In genomic region chr6:43274916-43275597, GRCh38 we compare ENCODE assay signal across 1 cellular context.
TF ChIP-seq lines count a peak whose summit lies in the region.

No MANE protein-coding gene starts in this region.

TF ChIP-seq in HepG2, 621 proteins besides CTCF, POLR2A, EP300 and RAD21 (continued from another document):
- TF ChIP-seq, protein P1, sequence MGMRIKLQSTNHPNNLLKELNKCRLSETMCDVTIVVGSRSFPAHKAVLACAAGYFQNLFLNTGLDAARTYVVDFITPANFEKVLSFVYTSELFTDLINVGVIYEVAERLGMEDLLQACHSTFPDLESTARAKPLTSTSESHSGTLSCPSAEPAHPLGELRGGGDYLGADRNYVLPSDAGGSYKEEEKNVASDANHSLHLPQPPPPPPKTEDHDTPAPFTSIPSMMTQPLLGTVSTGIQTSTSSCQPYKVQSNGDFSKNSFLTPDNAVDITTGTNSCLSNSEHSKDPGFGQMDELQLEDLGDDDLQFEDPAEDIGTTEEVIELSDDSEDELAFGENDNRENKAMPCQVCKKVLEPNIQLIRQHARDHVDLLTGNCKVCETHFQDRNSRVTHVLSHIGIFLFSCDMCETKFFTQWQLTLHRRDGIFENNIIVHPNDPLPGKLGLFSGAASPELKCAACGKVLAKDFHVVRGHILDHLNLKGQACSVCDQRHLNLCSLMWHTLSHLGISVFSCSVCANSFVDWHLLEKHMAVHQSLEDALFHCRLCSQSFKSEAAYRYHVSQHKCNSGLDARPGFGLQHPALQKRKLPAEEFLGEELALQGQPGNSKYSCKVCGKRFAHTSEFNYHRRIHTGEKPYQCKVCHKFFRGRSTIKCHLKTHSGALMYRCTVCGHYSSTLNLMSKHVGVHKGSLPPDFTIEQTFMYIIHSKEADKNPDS (CRISPR knock-in tag; IDR thresholded peaks at IDR 0.05): peak; percentile 92; the same call in 1 of the 2 replicates
- TF ChIP-seq PHF5A (CRISPR knock-in tag; IDR thresholded peaks at IDR 0.05; ENCODE audit: low read depth, unreplicated experiment): peak; percentile 36
- TF ChIP-seq, protein P2, sequence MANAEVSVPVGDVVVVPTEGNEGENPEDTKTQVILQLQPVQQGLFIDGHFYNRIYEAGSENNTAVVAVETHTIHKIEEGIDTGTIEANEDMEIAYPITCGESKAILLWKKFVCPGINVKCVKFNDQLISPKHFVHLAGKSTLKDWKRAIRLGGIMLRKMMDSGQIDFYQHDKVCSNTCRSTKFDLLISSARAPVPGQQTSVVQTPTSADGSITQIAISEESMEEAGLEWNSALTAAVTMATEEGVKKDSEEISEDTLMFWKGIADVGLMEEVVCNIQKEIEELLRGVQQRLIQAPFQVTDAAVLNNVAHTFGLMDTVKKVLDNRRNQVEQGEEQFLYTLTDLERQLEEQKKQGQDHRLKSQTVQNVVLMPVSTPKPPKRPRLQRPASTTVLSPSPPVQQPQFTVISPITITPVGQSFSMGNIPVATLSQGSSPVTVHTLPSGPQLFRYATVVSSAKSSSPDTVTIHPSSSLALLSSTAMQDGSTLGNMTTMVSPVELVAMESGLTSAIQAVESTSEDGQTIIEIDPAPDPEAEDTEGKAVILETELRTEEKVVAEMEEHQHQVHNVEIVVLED (CRISPR knock-in tag; IDR thresholded peaks at IDR 0.05; ENCODE audit: borderline replicate concordance): no peak
- TF ChIP-seq, protein P3, sequence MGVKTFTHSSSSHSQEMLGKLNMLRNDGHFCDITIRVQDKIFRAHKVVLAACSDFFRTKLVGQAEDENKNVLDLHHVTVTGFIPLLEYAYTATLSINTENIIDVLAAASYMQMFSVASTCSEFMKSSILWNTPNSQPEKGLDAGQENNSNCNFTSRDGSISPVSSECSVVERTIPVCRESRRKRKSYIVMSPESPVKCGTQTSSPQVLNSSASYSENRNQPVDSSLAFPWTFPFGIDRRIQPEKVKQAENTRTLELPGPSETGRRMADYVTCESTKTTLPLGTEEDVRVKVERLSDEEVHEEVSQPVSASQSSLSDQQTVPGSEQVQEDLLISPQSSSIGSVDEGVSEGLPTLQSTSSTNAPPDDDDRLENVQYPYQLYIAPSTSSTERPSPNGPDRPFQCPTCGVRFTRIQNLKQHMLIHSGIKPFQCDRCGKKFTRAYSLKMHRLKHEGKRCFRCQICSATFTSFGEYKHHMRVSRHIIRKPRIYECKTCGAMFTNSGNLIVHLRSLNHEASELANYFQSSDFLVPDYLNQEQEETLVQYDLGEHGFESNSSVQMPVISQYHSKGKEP (CRISPR knock-in tag; IDR thresholded peaks at IDR 0.05): no peak
- peak; percentile 20; the same call in 1 of the 2 replicates for TF ChIP-seq REPIN1 (CRISPR knock-in tag; IDR thresholded peaks at IDR 0.05; ENCODE audit: borderline replicate concordance, low read depth)
- peak; percentile 98 for TF ChIP-seq PATZ1 (CRISPR knock-in tag; IDR thresholded peaks at IDR 0.05)
- no peak; the same call in 1 of the 2 replicates for TF ChIP-seq ZNF232 (CRISPR knock-in tag; IDR thresholded peaks at IDR 0.05; ENCODE audit: borderline replicate concordance)
- TF ChIP-seq ZNF569 (CRISPR knock-in tag; IDR thresholded peaks at IDR 0.05; ENCODE audit: borderline replicate concordance): 0 out of 2 replicates have a peak, but pooled peaks have one; percentile 45
- no peak for TF ChIP-seq RARG (CRISPR knock-in tag; IDR thresholded peaks at IDR 0.05; ENCODE audit: low read depth)
- peak; percentile 81 for TF ChIP-seq ZNF883 (CRISPR knock-in tag; IDR thresholded peaks at IDR 0.05; ENCODE audit: not compliant biosample characterization)
- TF ChIP-seq KAT8 (CRISPR knock-in tag; IDR thresholded peaks at IDR 0.05): peak; percentile 54; the same call in 1 of the 2 replicates
- TF ChIP-seq MAF1 (CRISPR knock-in tag; IDR thresholded peaks at IDR 0.05; ENCODE audit: borderline replicate concordance): no peak
- TF ChIP-seq, protein P4, sequence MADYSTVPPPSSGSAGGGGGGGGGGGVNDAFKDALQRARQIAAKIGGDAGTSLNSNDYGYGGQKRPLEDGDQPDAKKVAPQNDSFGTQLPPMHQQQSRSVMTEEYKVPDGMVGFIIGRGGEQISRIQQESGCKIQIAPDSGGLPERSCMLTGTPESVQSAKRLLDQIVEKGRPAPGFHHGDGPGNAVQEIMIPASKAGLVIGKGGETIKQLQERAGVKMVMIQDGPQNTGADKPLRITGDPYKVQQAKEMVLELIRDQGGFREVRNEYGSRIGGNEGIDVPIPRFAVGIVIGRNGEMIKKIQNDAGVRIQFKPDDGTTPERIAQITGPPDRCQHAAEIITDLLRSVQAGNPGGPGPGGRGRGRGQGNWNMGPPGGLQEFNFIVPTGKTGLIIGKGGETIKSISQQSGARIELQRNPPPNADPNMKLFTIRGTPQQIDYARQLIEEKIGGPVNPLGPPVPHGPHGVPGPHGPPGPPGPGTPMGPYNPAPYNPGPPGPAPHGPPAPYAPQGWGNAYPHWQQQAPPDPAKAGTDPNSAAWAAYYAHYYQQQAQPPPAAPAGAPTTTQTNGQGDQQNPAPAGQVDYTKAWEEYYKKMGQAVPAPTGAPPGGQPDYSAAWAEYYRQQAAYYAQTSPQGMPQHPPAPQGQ (CRISPR knock-in tag; IDR thresholded peaks at IDR 0.05; ENCODE audit: borderline replicate concordance): no peak
- TF ChIP-seq CCDC6 (CRISPR knock-in tag; IDR thresholded peaks at IDR 0.05): no peak; the same call in none of the 2 replicates
- peak; percentile 99 for TF ChIP-seq ASH2L (IDR thresholded peaks at IDR 0.05; ENCODE audit: insufficient read length, low read depth, low read length)
- TF ChIP-seq STAT5B (CRISPR knock-in tag; IDR thresholded peaks at IDR 0.05): no peak; the same call in 1 of the 2 replicates
- TF ChIP-seq POGZ (CRISPR knock-in tag; IDR thresholded peaks at IDR 0.05): 0 out of 2 replicates have a peak, but pooled peaks have one; percentile 34
- peak; percentile 79; the same call in 1 of the 2 replicates for TF ChIP-seq KDM3A (CRISPR knock-in tag; IDR thresholded peaks at IDR 0.05; ENCODE audit: low read depth)
- no peak for TF ChIP-seq ZNF713 (CRISPR knock-in tag; IDR thresholded peaks at IDR 0.05)
- peak; percentile 58 for TF ChIP-seq ZNF547 (CRISPR knock-in tag; IDR thresholded peaks at IDR 0.05)
- peak; percentile 44; the same call in 1 of the 2 replicates for TF ChIP-seq DRAP1 (CRISPR knock-in tag; IDR thresholded peaks at IDR 0.05)
- TF ChIP-seq, protein P5, sequence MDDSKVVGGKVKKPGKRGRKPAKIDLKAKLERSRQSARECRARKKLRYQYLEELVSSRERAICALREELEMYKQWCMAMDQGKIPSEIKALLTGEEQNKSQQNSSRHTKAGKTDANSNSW (CRISPR knock-in tag; IDR thresholded peaks at IDR 0.05; ENCODE audit: borderline replicate concordance): 0 out of 2 replicates have a peak, but pooled peaks have one; percentile 6
- no peak for TF ChIP-seq ZNF879 (CRISPR knock-in tag; IDR thresholded peaks at IDR 0.05)
- TF ChIP-seq SRSF1 (optimal IDR thresholded peaks at IDR 0.05; ENCODE audit: low read depth, low read length): peak; percentile 66
- TF ChIP-seq SSRP1 (CRISPR knock-in tag; IDR thresholded peaks at IDR 0.05): no peak
- peak; percentile 71; the same call in 1 of the 2 replicates for TF ChIP-seq IRF2 (CRISPR knock-in tag; IDR thresholded peaks at IDR 0.05)
- TF ChIP-seq, protein P6, sequence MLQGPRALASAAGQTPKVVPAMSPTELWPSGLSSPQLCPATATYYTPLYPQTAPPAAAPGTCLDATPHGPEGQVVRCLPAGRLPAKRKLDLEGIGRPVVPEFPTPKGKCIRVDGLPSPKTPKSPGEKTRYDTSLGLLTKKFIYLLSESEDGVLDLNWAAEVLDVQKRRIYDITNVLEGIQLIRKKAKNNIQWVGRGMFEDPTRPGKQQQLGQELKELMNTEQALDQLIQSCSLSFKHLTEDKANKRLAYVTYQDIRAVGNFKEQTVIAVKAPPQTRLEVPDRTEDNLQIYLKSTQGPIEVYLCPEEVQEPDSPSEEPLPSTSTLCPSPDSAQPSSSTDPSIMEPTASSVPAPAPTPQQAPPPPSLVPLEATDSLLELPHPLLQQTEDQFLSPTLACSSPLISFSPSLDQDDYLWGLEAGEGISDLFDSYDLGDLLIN (CRISPR knock-in tag; IDR thresholded peaks at IDR 0.05; ENCODE audit: borderline replicate concordance): peak; percentile 93; the same call in 1 of the 2 replicates
- peak; percentile 87 for TF ChIP-seq SRY (CRISPR knock-in tag; IDR thresholded peaks at IDR 0.05)
- no peak for TF ChIP-seq CENPT (CRISPR knock-in tag; IDR thresholded peaks at IDR 0.05; ENCODE audit: low read depth)
- peak; percentile 92 for TF ChIP-seq ZNF296 (CRISPR knock-in tag; conservative IDR thresholded peaks at IDR 0.05)
- TF ChIP-seq GABPA (IDR thresholded peaks at IDR 0.05; ENCODE audit: low read depth, low read length): no peak
- TF ChIP-seq GABPA (CRISPR knock-in tag; IDR thresholded peaks at IDR 0.05; ENCODE audit: low read depth): no peak
- TF ChIP-seq, protein P7, sequence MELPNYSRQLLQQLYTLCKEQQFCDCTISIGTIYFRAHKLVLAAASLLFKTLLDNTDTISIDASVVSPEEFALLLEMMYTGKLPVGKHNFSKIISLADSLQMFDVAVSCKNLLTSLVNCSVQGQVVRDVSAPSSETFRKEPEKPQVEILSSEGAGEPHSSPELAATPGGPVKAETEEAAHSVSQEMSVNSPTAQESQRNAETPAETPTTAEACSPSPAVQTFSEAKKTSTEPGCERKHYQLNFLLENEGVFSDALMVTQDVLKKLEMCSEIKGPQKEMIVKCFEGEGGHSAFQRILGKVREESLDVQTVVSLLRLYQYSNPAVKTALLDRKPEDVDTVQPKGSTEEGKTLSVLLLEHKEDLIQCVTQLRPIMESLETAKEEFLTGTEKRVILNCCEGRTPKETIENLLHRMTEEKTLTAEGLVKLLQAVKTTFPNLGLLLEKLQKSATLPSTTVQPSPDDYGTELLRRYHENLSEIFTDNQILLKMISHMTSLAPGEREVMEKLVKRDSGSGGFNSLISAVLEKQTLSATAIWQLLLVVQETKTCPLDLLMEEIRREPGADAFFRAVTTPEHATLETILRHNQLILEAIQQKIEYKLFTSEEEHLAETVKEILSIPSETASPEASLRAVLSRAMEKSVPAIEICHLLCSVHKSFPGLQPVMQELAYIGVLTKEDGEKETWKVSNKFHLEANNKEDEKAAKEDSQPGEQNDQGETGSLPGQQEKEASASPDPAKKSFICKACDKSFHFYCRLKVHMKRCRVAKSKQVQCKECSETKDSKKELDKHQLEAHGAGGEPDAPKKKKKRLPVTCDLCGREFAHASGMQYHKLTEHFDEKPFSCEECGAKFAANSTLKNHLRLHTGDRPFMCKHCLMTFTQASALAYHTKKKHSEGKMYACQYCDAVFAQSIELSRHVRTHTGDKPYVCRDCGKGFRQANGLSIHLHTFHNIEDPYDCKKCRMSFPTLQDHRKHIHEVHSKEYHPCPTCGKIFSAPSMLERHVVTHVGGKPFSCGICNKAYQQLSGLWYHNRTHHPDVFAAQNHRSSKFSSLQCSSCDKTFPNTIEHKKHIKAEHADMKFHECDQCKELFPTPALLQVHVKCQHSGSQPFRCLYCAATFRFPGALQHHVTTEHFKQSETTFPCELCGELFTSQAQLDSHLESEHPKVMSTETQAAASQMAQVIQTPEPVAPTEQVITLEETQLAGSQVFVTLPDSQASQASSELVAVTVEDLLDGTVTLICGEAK (IDR thresholded peaks at IDR 0.05): no peak
- TF ChIP-seq, protein P7 (CRISPR knock-in tag; IDR thresholded peaks at IDR 0.05): peak; percentile 37; the same call in 1 of the 2 replicates
- TF ChIP-seq ZNF430 (CRISPR knock-in tag; IDR thresholded peaks at IDR 0.05): peak; percentile 72; the same call in 1 of the 2 replicates
- peak; percentile 77 for TF ChIP-seq POLR2AphosphoS5 (IDR thresholded peaks at IDR 0.05; ENCODE audit: low read depth, low read length)
- peak; percentile 68; the same call in 1 of the 2 replicates for TF ChIP-seq GLI4 (CRISPR knock-in tag; IDR thresholded peaks at IDR 0.05; ENCODE audit: borderline replicate concordance)
- peak; percentile 84; the same call in 1 of the 2 replicates for TF ChIP-seq ZNF564 (CRISPR knock-in tag; IDR thresholded peaks at IDR 0.05)
- no peak for TF ChIP-seq ZNF138 (CRISPR knock-in tag; IDR thresholded peaks at IDR 0.05; ENCODE audit: low read depth)
TF ChIP-seq in HepG2: peak in this region for 285.
